2 cellular contexts compared by ENCODE assay signal in the genomic region with DNA sequence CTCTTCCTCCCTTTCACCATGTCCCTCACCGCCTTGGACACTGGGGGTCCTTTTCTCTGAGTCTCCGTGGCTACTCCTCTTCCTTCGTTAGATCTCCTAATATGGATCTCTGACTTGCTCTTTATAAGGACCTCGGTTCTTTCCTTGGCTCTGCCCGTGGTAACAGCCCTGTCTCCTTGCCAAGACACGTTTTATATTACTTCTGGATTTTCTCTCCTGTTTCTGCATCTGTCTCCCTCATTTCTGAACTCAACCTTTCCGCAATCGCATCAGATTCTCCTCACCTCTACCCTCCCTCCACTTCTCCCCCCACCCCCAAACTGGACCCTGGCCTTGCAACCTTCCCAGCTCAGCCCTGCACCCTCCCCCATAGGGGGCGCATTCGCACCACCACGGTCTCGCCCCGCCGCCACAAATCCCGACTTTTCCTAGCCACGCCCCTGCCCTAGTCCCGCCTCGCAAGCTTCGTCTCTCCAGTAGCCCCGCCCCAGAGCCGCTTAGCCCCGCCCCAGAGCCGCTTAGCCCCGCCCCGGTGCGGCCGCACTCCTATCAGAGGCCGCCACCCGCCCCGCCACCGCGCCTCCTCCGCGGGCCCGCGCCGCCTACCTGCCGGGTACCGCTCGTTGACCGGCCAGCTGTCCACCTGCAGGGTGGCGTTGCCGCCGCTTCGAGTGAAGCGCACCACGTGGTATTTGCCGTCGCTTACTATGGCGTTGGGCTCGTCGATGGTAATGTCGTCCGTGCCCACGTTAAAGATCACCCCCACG.
TF ChIP-seq lines count a peak whose summit lies in the region.

No MANE protein-coding gene starts in this region.

TF ChIP-seq in SK-N-SH, 30 proteins besides CTCF, POLR2A, EP300 and RAD21 (continued from another document):
- TF ChIP-seq, protein P1, sequence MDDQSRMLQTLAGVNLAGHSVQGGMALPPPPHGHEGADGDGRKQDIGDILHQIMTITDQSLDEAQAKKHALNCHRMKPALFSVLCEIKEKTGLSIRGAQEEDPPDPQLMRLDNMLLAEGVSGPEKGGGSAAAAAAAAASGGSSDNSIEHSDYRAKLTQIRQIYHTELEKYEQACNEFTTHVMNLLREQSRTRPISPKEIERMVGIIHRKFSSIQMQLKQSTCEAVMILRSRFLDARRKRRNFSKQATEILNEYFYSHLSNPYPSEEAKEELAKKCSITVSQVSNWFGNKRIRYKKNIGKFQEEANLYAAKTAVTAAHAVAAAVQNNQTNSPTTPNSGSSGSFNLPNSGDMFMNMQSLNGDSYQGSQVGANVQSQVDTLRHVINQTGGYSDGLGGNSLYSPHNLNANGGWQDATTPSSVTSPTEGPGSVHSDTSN (IDR thresholded peaks at IDR 0.05), result no peak
- TF ChIP-seq RXRA (IDR thresholded peaks at IDR 0.05; ENCODE audit: borderline replicate concordance, low read depth), result no peak
- TF ChIP-seq, protein P2, sequence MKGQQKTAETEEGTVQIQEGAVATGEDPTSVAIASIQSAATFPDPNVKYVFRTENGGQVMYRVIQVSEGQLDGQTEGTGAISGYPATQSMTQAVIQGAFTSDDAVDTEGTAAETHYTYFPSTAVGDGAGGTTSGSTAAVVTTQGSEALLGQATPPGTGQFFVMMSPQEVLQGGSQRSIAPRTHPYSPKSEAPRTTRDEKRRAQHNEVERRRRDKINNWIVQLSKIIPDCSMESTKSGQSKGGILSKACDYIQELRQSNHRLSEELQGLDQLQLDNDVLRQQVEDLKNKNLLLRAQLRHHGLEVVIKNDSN (IDR thresholded peaks at IDR 0.05; ENCODE audit: borderline replicate concordance, low read depth), result no peak

TF ChIP-seq in SK-N-SH treated with all-trans-retinoic acid at 6 μM for 48 hours, 23 proteins besides CTCF, POLR2A, EP300 and RAD21 (continued from another document):
- no peak for TF ChIP-seq ARNTL (CRISPR knock-in tag; IDR thresholded peaks at IDR 0.05; ENCODE audit: borderline replicate concordance, low read depth)
- TF ChIP-seq SNAI2 (CRISPR knock-in tag; IDR thresholded peaks at IDR 0.05), result no peak
- TF ChIP-seq GLIS3 (CRISPR knock-in tag; IDR thresholded peaks at IDR 0.05), result no peak
- no peak for TF ChIP-seq ISL1 (CRISPR knock-in tag; IDR thresholded peaks at IDR 0.05)
